8 cellular contexts compared by ENCODE assay signal in genomic region chr7:26153246-26153822, GRCh38. TPM values are rescaled to one million over a fixed set of nuclear protein-coding genes. Genes with fewer than 3 reads are reported as not detected.
DNase-seq lines count a peak whose midpoint lies in the region; ATAC-seq, FAIRE-seq and TF ChIP-seq lines count a peak whose summit lies in the region.

No MANE protein-coding gene starts in this region.

- no peak for ATAC-seq in HG03097 (IDR thresholded peaks at IDR 0.05; ENCODE audit: low FRiP score, unreplicated experiment)
- no peak for ATAC-seq in HG02885 (IDR thresholded peaks at IDR 0.05; ENCODE audit: poor library complexity, unreplicated experiment)

- H3K36me3 Mint-ChIP-seq in osteocyte (ENCODE audit: unreplicated experiment): no peaks in the 10 kb centered on the region

- CTCF ChIA-PET in OCI-LY7 (lab: Charles Lee; ENCODE audit: unreplicated experiment): no interaction called here

- BruUV-seq in OCI-LY7 (replicated peaks; lab: Mats Ljungman, UMichigan): TSS peak; percentile 53

- no peaks in the 10 kb centered on the region for H3K9me3 ChIP-seq in OCI-LY7 (ENCODE audit: low read length)
- H3K9me3 ChIP-seq in duodenal mucosa (ENCODE audit: control insufficient read depth in 1 of 2, low read length in 2 of 2): no peaks in the 10 kb centered on the region

- peak overlapping the region; percentile 30 for H3K27ac ChIP-seq in OCI-LY7 (ENCODE audit: low read depth, low read length, poor library complexity, severe bottlenecking)
- H3K27ac ChIP-seq in duodenal mucosa (ENCODE audit: low read depth, low read length): peak overlapping the region; percentile 59

- H3K36me3 ChIP-seq in OCI-LY7 (ENCODE audit: insufficient read depth, low read length) (no peaks in the 10 kb centered on the region), duodenal mucosa (ENCODE audit: control insufficient read depth in 1 of 2, insufficient read depth in 2 of 2, low read length in 2 of 2) (no peaks in the 10 kb centered on the region)

- H3K4me3 Mint-ChIP-seq in osteocyte (ENCODE audit: unreplicated experiment): peak overlapping the region; percentile 47

- peaks cover 55% of the 10 kb centered on the region for H3K4me1 ChIP-seq in OCI-LY7 (ENCODE audit: insufficient read depth, low read length, poor library complexity, severe bottlenecking)
- peaks cover 33 to 37% of the 10 kb centered on the region in 2 donors for H3K4me1 ChIP-seq in duodenal mucosa (ENCODE audit: control insufficient read depth in 1 of 2, insufficient read depth in 2 of 2, low read length in 2 of 2)

- no peak for TF ChIP-seq CTCF in OCI-LY7 (conservative IDR thresholded peaks at IDR 0.05; ENCODE audit: low read length)
- TF ChIP-seq CTCF in osteocyte (IDR thresholded peaks at IDR 0.05): no peak

- peak overlapping the region; percentile 89 for H3K4me2 ChIP-seq in OCI-LY7 (ENCODE audit: low read length)

- H3K4me1 Mint-ChIP-seq in osteocyte (ENCODE audit: unreplicated experiment): peaks cover 30% of the 10 kb centered on the region

- no peaks in the 10 kb centered on the region for H3K9me2 ChIP-seq in OCI-LY7 (ENCODE audit: insufficient read depth, low read length)

- peak overlapping the region; percentile 96; the same call in 1 of the 2 replicates for H2AFZ ChIP-seq in OCI-LY7 (ENCODE audit: low read length)

- intact Hi-C loops in OCI-LY7 (cut with micrococcal nuclease; ENCODE audit: unreplicated experiment): loop anchor here (2.0 to 5.0 kb wide), 2 partner anchors 63 to 186 kb away; no protein-coding TSS in a partner anchor

- H3K4me3 ChIP-seq in GM08714 (ENCODE audit: low read length) (peak overlapping the region; percentile 97), OCI-LY7 (ENCODE audit: low read depth, low read length, poor library complexity, severe bottlenecking) (peak overlapping the region; percentile 73), duodenal mucosa (ENCODE audit: low read depth in 1 of 2, low read length in 2 of 2) (peak overlapping the region; percentile 76 to 84)

- FAIRE-seq in GM19239 (lab: Jason Lieb, UNC): no peak

- no peak overlapping the region for H3K27ac Mint-ChIP-seq in osteocyte (ENCODE audit: unreplicated experiment)

- no peaks in the 10 kb centered on the region for H3K9me3 Mint-ChIP-seq in osteocyte (ENCODE audit: unreplicated experiment)

- peak overlapping the region; percentile 68 to 85 for H3K9ac ChIP-seq in duodenal mucosa (ENCODE audit: low read depth in 1 of 2, low read length in 2 of 2)

- no peaks in the 10 kb centered on the region; the same call in 1 of the 2 replicates for H4K20me1 ChIP-seq in OCI-LY7 (ENCODE audit: insufficient read depth, low read length)

- POLR2A ChIA-PET in OCI-LY7 (lab: Charles Lee): no interaction called here

- H3K79me2 ChIP-seq in OCI-LY7 (ENCODE audit: insufficient read depth, low read depth, low read length): peaks cover 53% of the 10 kb centered on the region

- peaks cover 42% of the 10 kb centered on the region for H3K27me3 Mint-ChIP-seq in osteocyte (ENCODE audit: unreplicated experiment)

- no peaks in the 10 kb centered on the region for H3K27me3 ChIP-seq in duodenal mucosa (ENCODE audit: control insufficient read depth in 1 of 2, insufficient read depth in 2 of 2, low read length in 2 of 2)

- DNase-seq in OCI-LY7 (ENCODE audit: low spot score) (peak; percentile 21), osteocyte (ENCODE audit: extremely low spot score, unreplicated experiment) (no peak), GM19239 (ENCODE audit: insufficient read length, low spot score) (no peak), DMS153 (lab: John Stamatoyannopoulos, UW) (no peak)

RNA-seq across cellular contexts. Expression of gene NFE2L3, which starts 1.3 kb away (rescaled TPM):
- total RNA-seq in OCI-LY7 (2014; rRNA removed; shearing (Covaris generic)): 10.7 and 13.3 TPM in 2 replicates
- 12.3 and 12.6 TPM in 2 replicates for total RNA-seq in OCI-LY7 (2022)
- 0.55 and 0.78 TPM in 2 replicates for total RNA-seq in osteocyte

RNA-seq across cellular contexts. Expression of gene HNRNPA2B1, which starts 47.2 kb away (rescaled TPM):
- 258 and 406 TPM in 2 replicates for total RNA-seq in OCI-LY7 (2014; rRNA removed; shearing (Covaris generic))
- total RNA-seq in OCI-LY7 (2022) (1,014 and 1,090 TPM in 2 replicates), osteocyte (484 and 495 TPM in 2 replicates)

RNA-seq across cellular contexts. Expression of gene CBX3, which starts 48.2 kb away (rescaled TPM):
- total RNA-seq in OCI-LY7 (2014; rRNA removed; shearing (Covaris generic)): 252 and 259 TPM in 2 replicates
- 350 and 364 TPM in 2 replicates for total RNA-seq in OCI-LY7 (2022)
- total RNA-seq in osteocyte: 133 and 135 TPM in 2 replicates
